ENCODE assay signal across 8 cellular contexts in genomic region chr1:19596065-19596718, GRCh38.
A peak's percentile ranks its signal among the peaks of the same experiment; 100 is the strongest.
DNase-seq lines count a peak whose midpoint lies in the region.

No MANE protein-coding gene starts in this region.

- peak overlapping the region; percentile 97 for H3K9ac ChIP-seq in adipocyte (ENCODE audit: low read length)

- no peaks in the 10 kb centered on the region for H3K36me3 ChIP-seq in adipocyte (ENCODE audit: control insufficient read depth, insufficient read depth, low read length, severe bottlenecking)

- no peaks in the 10 kb centered on the region for H3K9me3 ChIP-seq in adipocyte (ENCODE audit: control insufficient read depth, low read length)

- H3K4me1 ChIP-seq in adipocyte (ENCODE audit: control insufficient read depth, insufficient read depth, low read length): peaks cover 26% of the 10 kb centered on the region

- H3K27ac ChIP-seq in skin epidermis: peak overlapping the region in 20 of 21 experiments; percentile 95 to 100 (median 98)

- H3K27me3 ChIP-seq in adipocyte (replicated peaks; ENCODE audit: control insufficient read depth, insufficient read depth, low read length): no peaks in the 10 kb centered on the region

- DNase-seq in GM04503 (ENCODE audit: low read depth) (peak; percentile 21), NCI-H1105 treated with DMSO at 0.1 percent for 48 hours (lab: John Stamatoyannopoulos, UW) (peak; percentile 65), adipocyte (ENCODE audit: low read depth) (no peak), inferior parietal cortex (ENCODE audit: extremely low spot score) (no peak), Ammon's horn (ENCODE audit: low spot score) (no peak)
- no peak for DNase-seq in activated CD4-positive, alpha-beta T cell treated with anti-CD3 and anti-CD28 coated beads for 1 hour

- H3K4me3 ChIP-seq in adipocyte (ENCODE audit: low read length) (peak overlapping the region; percentile 82), iPS-11a (ENCODE audit: low read depth, low read length) (peak overlapping the region; percentile 91), skin epidermis (peak overlapping the region; percentile 73 to 96 (median 89))

Comparison
In these comparisons a context has a peak if more than half of its experiments do, and no peak if none do; other contexts are left out.
1. DNase-seq: peak in GM04503 (single experiment) and NCI-H1105 treated with DMSO at 0.1 percent for 48 hours (single experiment); none in adipocyte (single experiment), inferior parietal cortex (single experiment), Ammon's horn (single experiment) and activated CD4-positive, alpha-beta T cell treated with anti-CD3 and anti-CD28 coated beads for 1 hour (single experiment).
2. Peak in every context shown above with its lines, with median percentiles within 50 percentile points of each other: H3K4me3 ChIP-seq.